In the genomic region with DNA sequence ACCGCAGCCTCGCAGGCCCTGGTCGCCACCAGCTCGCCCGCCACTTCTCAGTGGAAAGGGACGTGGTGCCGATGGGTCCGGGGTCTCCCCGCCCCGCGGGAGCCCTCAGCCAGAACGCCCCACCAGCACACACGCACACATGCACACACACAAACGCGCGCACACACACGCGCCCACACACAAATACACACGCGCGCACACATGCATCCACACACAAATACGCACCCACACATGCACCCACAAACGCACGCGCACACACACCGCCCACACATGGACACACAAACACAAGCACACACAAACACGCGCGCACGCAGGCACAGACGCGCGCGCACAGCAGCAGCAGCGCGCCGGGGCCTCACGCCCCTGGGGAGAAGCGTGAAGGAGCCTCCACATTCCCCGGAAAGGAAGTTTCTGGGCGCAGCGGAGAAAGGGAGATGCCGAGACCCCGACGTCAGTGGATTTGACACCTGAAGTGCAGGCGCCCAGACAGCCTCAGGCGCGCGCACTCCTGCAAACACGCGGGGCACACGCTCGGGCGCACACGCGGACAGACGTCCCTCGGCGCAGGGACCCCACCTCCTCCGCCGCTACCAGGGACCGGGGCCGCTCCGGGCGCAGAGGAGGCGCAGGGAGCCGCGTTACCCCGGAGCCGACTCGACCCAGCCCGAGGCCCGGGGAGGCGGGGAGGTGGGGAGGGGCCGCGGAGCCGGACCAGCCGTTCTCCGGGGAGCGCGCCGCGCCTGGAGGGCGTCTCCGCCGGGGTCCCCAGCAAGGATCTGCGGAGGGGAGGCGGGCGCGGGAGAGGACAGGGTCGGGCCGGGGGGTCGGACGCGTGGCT, we compare ENCODE assay signal across 9 cellular contexts. TPM values are rescaled to one million over a fixed set of nuclear protein-coding genes. Genes with fewer than 3 reads are reported as not detected.
DNase-seq lines count a peak whose midpoint lies in the region; ATAC-seq and TF ChIP-seq lines count a peak whose summit lies in the region.
"Had no signal": no experiment of that assay in that cellular context is flagged by ENCODE, and none has a peak within 500 bp of the region (broad histone marks: within the 10 kb centered on the region; RNA-seq: fewer than 3 reads in every experiment).

No MANE protein-coding gene starts in this region.

- H3K9me3 ChIP-seq in PC-9 (ENCODE audit: insufficient read depth, low read depth) (no peaks in the 10 kb centered on the region), mammary epithelial cell (replicated peaks; ENCODE audit: insufficient read depth, low read length) (no peaks in the 10 kb centered on the region), left lung (no peaks in the 10 kb centered on the region)

- H3K79me2 ChIP-seq in PC-9 (ENCODE audit: low read depth) (peaks cover 21% of the 10 kb centered on the region), mammary epithelial cell (ENCODE audit: insufficient read depth, low read length) (peaks cover 36% of the 10 kb centered on the region)

- H2AFZ ChIP-seq in PC-9 (peak overlapping the region; percentile 81), mammary epithelial cell (ENCODE audit: low read depth, low read length) (peak overlapping the region; percentile 80)

- no peaks in the 10 kb centered on the region for H3K9me2 ChIP-seq in PC-9 (ENCODE audit: insufficient read depth)

- dilution Hi-C loops in mammary epithelial cell (cut with HindIII; ENCODE audit: low sequenced_read_pairs): no loop called here

- H3K4me3 Mint-ChIP-seq in stimulated activated naive CD8-positive, alpha-beta T cell treated with anti-CD3 and anti-CD28 coated beads, Interleukin-15, amount 100 ng/mL, for 72 hours: peak overlapping the region; percentile 98 to 100

- CTCF ChIA-PET in HEK293T (lab: Yijun Ruan, JAX): interaction anchor here (0.7 kb wide), 1 partner anchor 128 kb away, joined by 4 read pairs; no protein-coding TSS in a partner anchor
- CTCF ChIA-PET in PC-9 (lab: Charles Lee): interaction anchor here (0.7 kb wide), 1 partner anchor 38 kb away, joined by 3 read pairs; no protein-coding TSS in a partner anchor
- CTCF ChIA-PET in mammary epithelial cell (lab: Charles Lee; ENCODE audit: low non-redundant PET): no interaction called here

- BruUV-seq in PC-9 (replicated peaks; lab: Mats Ljungman, UMichigan): TSS peak; percentile 41
- BruUV-seq in mammary epithelial cell (replicated peaks; lab: Mats Ljungman, UMichigan): no TSS peak

- intact Hi-C loops in PC-9 (cut with micrococcal nuclease; ENCODE audit: unreplicated experiment): loop anchor here (2.0 to 5.0 kb wide), 2 partner anchors 67 to 159 kb away; partner anchors contain the start of gene C13orf46
- intact Hi-C loops in mammary epithelial cell (cut with micrococcal nuclease): loop anchor here (1.0 to 2.0 kb wide), 4 partner anchors 19 to 180 kb away; no protein-coding TSS in a partner anchor
- intact Hi-C loops in left lung (cut with DNase I): no loop called here

- H3F3A ChIP-seq in PC-9 (ENCODE audit: insufficient read depth, low read depth): peaks cover 13% of the 10 kb centered on the region; the same call in 1 of the 2 replicates

- in situ Hi-C loops in mammary epithelial cell (cut with MboI; ENCODE audit: low sequenced_read_pairs in 2 of 2): no loop called here

- H4K20me1 ChIP-seq in PC-9 (ENCODE audit: insufficient read depth): no peaks in the 10 kb centered on the region
- H4K20me1 ChIP-seq in mammary epithelial cell (ENCODE audit: insufficient read depth, low read length): peaks cover 2% of the 10 kb centered on the region

- no peak overlapping the region for H3K27ac ChIP-seq in PC-9
- no peak overlapping the region for H3K27ac ChIP-seq in mammary epithelial cell (ENCODE audit: insufficient read depth, low read depth, low read length)
- peak overlapping the region; percentile 86 to 92 for H3K27ac ChIP-seq in left lung

- ATAC-seq in left lung: peak; percentile 21
- peak; percentile 8 for ATAC-seq in stimulated activated naive CD8-positive, alpha-beta T cell treated with anti-CD3 and anti-CD28 coated beads, Interleukin-15, amount 100 ng/mL, for 72 hours

- H3K27me3 ChIP-seq in PC-9 (ENCODE audit: insufficient read depth, low read depth): no peaks in the 10 kb centered on the region
- H3K27me3 ChIP-seq in mammary epithelial cell (ENCODE audit: insufficient read depth, low read length): no peaks in the 10 kb centered on the region
- peaks cover 0 to 15% of the 10 kb centered on the region in 2 donors for H3K27me3 ChIP-seq in left lung

- H3K4me3 ChIP-seq in GM12875 (ENCODE audit: low read depth, low read length) (peak overlapping the region; percentile 97), PC-9 (peak overlapping the region; percentile 78), mammary epithelial cell (replicated peaks in 1 of 3; ENCODE audit: insufficient read depth in 1 of 3, low read depth in 2 of 3, low read length in 3 of 3) (peak overlapping the region; percentile 33 to 64 (median 50)), left lung (peak overlapping the region; percentile 78 to 90)

- WGBS in mammary epithelial cell (ENCODE audit: low coverage, missing lambda C conversion rate): under 1% methylated on average over 50 of the region's 95 CpGs

- peaks cover 16% of the 10 kb centered on the region for H3K4me1 ChIP-seq in PC-9 (replicated peaks; ENCODE audit: insufficient read depth)
- peaks cover 16% of the 10 kb centered on the region for H3K4me1 ChIP-seq in mammary epithelial cell (ENCODE audit: insufficient read depth, low read length)
- peaks cover 28 to 57% of the 10 kb centered on the region in 2 donors for H3K4me1 ChIP-seq in left lung

- POLR2A ChIA-PET in HEK293T (lab: Yijun Ruan, JAX) (no interaction called here), PC-9 (lab: Charles Lee; ENCODE audit: unreplicated experiment) (interaction anchor here (0.6 kb wide), 1 partner anchor 25 kb away, joined by 3 read pairs; no protein-coding TSS in a partner anchor)

- no peaks in the 10 kb centered on the region for H3K9me3 Mint-ChIP-seq in stimulated activated naive CD8-positive, alpha-beta T cell treated with anti-CD3 and anti-CD28 coated beads, Interleukin-15, amount 100 ng/mL, for 72 hours

- H3K9ac ChIP-seq in mammary epithelial cell (ENCODE audit: insufficient read depth, low read length): no peak overlapping the region

- no peaks in the 10 kb centered on the region for H3K36me3 ChIP-seq in PC-9 (ENCODE audit: low read depth)
- H3K36me3 ChIP-seq in mammary epithelial cell (ENCODE audit: insufficient read depth, low read length): no peaks in the 10 kb centered on the region
- H3K36me3 ChIP-seq in left lung: no peaks in the 10 kb centered on the region

- DNase-seq in HEK293T (ENCODE audit: extremely low spot score) (no peak), PC-9 (no peak), mammary epithelial cell (peak; percentile 43), left lung (peak in 1 of 2 donors; percentile 78), NCI-H526 treated with DMSO at 0.1 percent for 48 hours (lab: John Stamatoyannopoulos, UW) (no peak), midbrain (lab: John Stamatoyannopoulos, UW) (no peak)
- DNase-seq in stimulated activated naive CD8-positive, alpha-beta T cell treated with anti-CD3 and anti-CD28 coated beads, Interleukin-15, amount 100 ng/mL, for 72 hours: peak; percentile 36 to 45

- H3K4me2 ChIP-seq in PC-9: peak overlapping the region; percentile 96
- peak overlapping the region; percentile 95 for H3K4me2 ChIP-seq in mammary epithelial cell (ENCODE audit: insufficient read depth, low read depth, low read length)

- H3K4me1 Mint-ChIP-seq in stimulated activated naive CD8-positive, alpha-beta T cell treated with anti-CD3 and anti-CD28 coated beads, Interleukin-15, amount 100 ng/mL, for 72 hours: peaks cover 54% of the 10 kb centered on the region

- H3K27ac Mint-ChIP-seq in stimulated activated naive CD8-positive, alpha-beta T cell treated with anti-CD3 and anti-CD28 coated beads, Interleukin-15, amount 100 ng/mL, for 72 hours: peak overlapping the region; percentile 97

- TF ChIP-seq CTCF in GM12875 (IDR thresholded peaks at IDR 0.05; ENCODE audit: borderline replicate concordance, insufficient read depth, low read depth, low read length) (no peak), PC-9 (conservative IDR thresholded peaks at IDR 0.05) (no peak), mammary epithelial cell (conservative IDR thresholded peaks at IDR 0.05 in 1 of 2, IDR thresholded peaks at IDR 0.05 in 1 of 2; ENCODE audit: extremely low read depth in 1 of 2, insufficient read depth in 1 of 2, low read depth in 1 of 2, low read length in 2 of 2) (no peak), left lung (IDR thresholded peaks at IDR 0.05) (no peak)

- H3K27me3 Mint-ChIP-seq in stimulated activated naive CD8-positive, alpha-beta T cell treated with anti-CD3 and anti-CD28 coated beads, Interleukin-15, amount 100 ng/mL, for 72 hours: no peaks in the 10 kb centered on the region

TF ChIP-seq in HEK293T, 16 proteins besides CTCF, POLR2A, EP300 and RAD21:
- TF ChIP-seq ZNF384 (IDR thresholded peaks at IDR 0.05) (no peak), L3MBTL2 (conservative IDR thresholded peaks at IDR 0.05) (0 out of 2 replicates have a peak, but pooled peaks have one; percentile 30)

RNA-seq across cellular contexts. Expression of gene RASA3, which starts 0.6 kb away (rescaled TPM):
- 9.7 and 10.0 TPM in 2 replicates for total RNA-seq in PC-9 (2021)
- 1 to 10 TPM; 5.2 to 8.4 TPM for total RNA-seq in mammary epithelial cell
- 4.0 TPM for polyA plus RNA-seq in mammary epithelial cell
- polyA minus RNA-seq in mammary epithelial cell: 2.5 TPM
- total RNA-seq in left lung: 10 to 100 TPM; 14.5 to 22.2 TPM

RNA-seq across cellular contexts. Expression of gene CFAP97D2, which starts 47.3 kb away (rescaled TPM):
- total RNA-seq in PC-9 (2021) (not detected in 2 replicates), mammary epithelial cell (not detected), left lung (1 to 10 TPM in 1 of 2 donors, not detected in 1; 1.5 TPM)
- polyA plus RNA-seq in mammary epithelial cell: not detected
- not detected for polyA minus RNA-seq in mammary epithelial cell
- total RNA-seq: activated CD8-positive, alpha-beta memory T cell treated with anti-CD3 and anti-CD28 coated beads for 36 hours had no signal

Comparison
In these comparisons a context has a peak if more than half of its experiments do, and no peak if none do; other contexts are left out.
1. DNase-seq: peak in mammary epithelial cell (single experiment) and stimulated activated naive CD8-positive, alpha-beta T cell treated with anti-CD3 and anti-CD28 coated beads, Interleukin-15, amount 100 ng/mL, for 72 hours (2 of 2); none in HEK293T (single experiment), PC-9 (0 of 2), NCI-H526 treated with DMSO at 0.1 percent for 48 hours (single experiment) and midbrain (single experiment).
2. H3K27ac ChIP-seq: peak in left lung (2 of 2); none in PC-9 (single experiment) and mammary epithelial cell (single experiment).
3. intact Hi-C loops: an anchor here in PC-9 (2.0 to 5.0 kb wide) and mammary epithelial cell (1.0 to 2.0 kb wide); none called in left lung.
4. Peak in every context shown above with its lines, with median percentiles within 50 percentile points of each other: H3K4me3 ChIP-seq.